10 cellular contexts compared by ENCODE assay signal in the genomic region with DNA sequence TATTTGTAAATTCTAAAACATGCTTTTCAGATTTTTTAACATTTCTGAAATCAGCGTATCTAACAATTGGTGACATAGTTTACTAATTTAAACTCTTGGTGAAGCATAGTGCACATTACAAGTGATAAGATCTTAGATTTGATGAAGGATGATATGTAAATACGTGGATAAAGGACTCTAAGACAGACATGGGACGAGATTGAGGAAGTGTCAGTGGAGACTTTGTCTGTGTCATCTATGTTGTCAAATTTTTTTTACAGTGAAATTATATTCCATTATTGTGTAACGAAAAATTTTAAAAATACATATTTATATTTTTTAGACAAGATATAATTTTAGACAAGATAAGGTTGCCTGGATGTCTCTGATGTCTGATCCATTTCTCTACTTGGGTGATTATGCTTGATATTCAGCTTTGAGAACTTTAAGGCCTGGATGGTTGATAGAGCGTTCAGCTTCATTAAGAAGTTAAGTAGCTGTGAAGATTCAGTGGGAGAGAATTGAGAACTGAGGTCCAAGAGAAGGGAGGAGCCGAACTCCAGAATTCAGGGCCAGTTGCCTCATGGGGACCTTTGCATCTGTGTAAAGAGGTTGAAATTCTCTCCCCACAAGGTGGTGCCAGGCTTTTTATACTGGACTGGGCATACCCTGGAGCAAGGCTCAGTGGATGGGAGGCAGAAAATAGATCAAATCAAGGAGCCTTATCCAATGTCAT.
DNase-seq lines count a peak whose midpoint lies in the region; ATAC-seq, FAIRE-seq and TF ChIP-seq lines count a peak whose summit lies in the region.
"Had no signal": no experiment of that assay in that cellular context is flagged by ENCODE, and none has a peak within 500 bp of the region (broad histone marks: within the 10 kb centered on the region; RNA-seq: fewer than 3 reads in every experiment).

No MANE protein-coding gene starts in this region.

- H2BK12ac ChIP-seq in H9 (ENCODE audit: insufficient read length, low read depth, low read length) = no peak overlapping the region

- no peak overlapping the region for H2BK15ac ChIP-seq in H9 (ENCODE audit: low read depth, low read length)

- no peak for TF ChIP-seq CTCF in CD14-positive monocyte (IDR thresholded peaks at IDR 0.05)
- TF ChIP-seq CTCF in H9 (conservative IDR thresholded peaks at IDR 0.05) = no peak; the same call in 2 of the 3 replicates

- peak overlapping the region; percentile 71 to 90 (median 84) for H3K27ac Mint-ChIP-seq in CD14-positive monocyte
- H3K27ac Mint-ChIP-seq in H9 = peak overlapping the region in 2 of 3 experiments; percentile 18 to 23; a peak in 2 of 7 replicates
- H3K27ac Mint-ChIP-seq in activated T-helper 1 cell treated with anti-CD3 and anti-CD28 coated beads, Interleukin-12 subunit alpha, Interleukin-12 subunit beta, Interleukin-2, Interleukin-4 antibody, amounts not matched to agents 30 ng/mL and 10 ng/mL and 1 ng/mL, durations not matched to agents 14 hours and 24 hours and 36 hours = peak overlapping the region; percentile 16
- H3K27ac Mint-ChIP-seq: activated naive CD8-positive, alpha-beta T cell treated with anti-CD3 and anti-CD28 coated beads, Interleukin-2, amount 50 U/mL, for 24 hours had no signal

- intact Hi-C loops in CD14-positive monocyte (cut with micrococcal nuclease) = no loop called here
- intact Hi-C loops in activated T-helper 1 cell treated with anti-CD3 and anti-CD28 coated beads, Interleukin-12 subunit alpha, Interleukin-12 subunit beta, Interleukin-2, Interleukin-4 antibody, amounts not matched to agents 30 ng/mL and 10 ng/mL and 1 ng/mL, durations not matched to agents 14 hours and 24 hours and 36 hours (cut with micrococcal nuclease) = loop anchor here (1.0 kb wide), 1 partner anchor 133 kb away; no protein-coding TSS in a partner anchor

- no peaks in the 10 kb centered on the region for H3K4me1 ChIP-seq in H9 (ENCODE audit: insufficient read depth, low read length)

- H3K27ac ChIP-seq in H9 (ENCODE audit: insufficient read length, low read depth, low read length) = no peak overlapping the region
- H3K27ac ChIP-seq: SK-N-MC had no signal

- no peak overlapping the region for H3K18ac ChIP-seq in H9 (ENCODE audit: insufficient read length, low read depth, low read length)

- H2BK5ac ChIP-seq in H9 (ENCODE audit: insufficient read length, low read length) = no peak overlapping the region

- no peak overlapping the region for H4K8ac ChIP-seq in H9 (replicated peaks; ENCODE audit: insufficient read length, low read depth, low read length)

- no peak overlapping the region for H3T11ph ChIP-seq in H9 (ENCODE audit: low read length)

- H2BK120ac ChIP-seq in H9 (ENCODE audit: low read depth, low read length, poor library complexity, severe bottlenecking) = no peak overlapping the region

- no CpG with 5 or more reads among the region's 6 CpGs for WGBS in H9 (ENCODE audit: extremely low coverage, insufficient read length, low lambda C conversion rate)

- H3K79me1 ChIP-seq in H9 (ENCODE audit: insufficient read depth, low read depth, low read length, poor library complexity, severe bottlenecking) = no peaks in the 10 kb centered on the region

- H3K23ac ChIP-seq in H9 (ENCODE audit: insufficient read length, low read depth, low read length) = no peak overlapping the region

- DNase-seq in CD14-positive monocyte (ENCODE audit: low spot score) (no peak), H9 (no peak), left kidney (ENCODE audit: low read depth, low spot score) (peak; percentile 55), GM19239 (ENCODE audit: insufficient read length, low spot score) (no peak)
- DNase-seq in activated T-helper 1 cell treated with anti-CD3 and anti-CD28 coated beads, Interleukin-12 subunit alpha, Interleukin-12 subunit beta, Interleukin-2, Interleukin-4 antibody, amounts not matched to agents 30 ng/mL and 10 ng/mL and 1 ng/mL, durations not matched to agents 14 hours and 24 hours and 36 hours (ENCODE audit: low spot score) = no peak
- DNase-seq: activated naive CD8-positive, alpha-beta T cell treated with anti-CD3 and anti-CD28 coated beads, Interleukin-2, amount 50 U/mL, for 24 hours had no signal

- H4K20me1 ChIP-seq in H9 (ENCODE audit: control insufficient read depth, insufficient read depth, insufficient read length) = no peaks in the 10 kb centered on the region

- H3K23me2 ChIP-seq in H9 (ENCODE audit: insufficient read length, low read depth, low read length, poor library complexity, severe bottlenecking) = no peaks in the 10 kb centered on the region

- H2AK5ac ChIP-seq in H9 (ENCODE audit: insufficient read length, low read length) = no peak overlapping the region

- H3K79me2 ChIP-seq in H9 (ENCODE audit: insufficient read depth, low read length) = peaks cover 4% of the 10 kb centered on the region; the same call in 1 of the 2 replicates

- H3K14ac ChIP-seq in H9 (ENCODE audit: insufficient read depth, low read length) = no peak overlapping the region

- no peaks in the 10 kb centered on the region for H3K27me3 ChIP-seq in H9 (ENCODE audit: insufficient read depth, low read length)

- no peak overlapping the region for H2AFZ ChIP-seq in H9 (ENCODE audit: low read length)

- no peaks in the 10 kb centered on the region for H3K9me3 ChIP-seq in H9 (ENCODE audit: control insufficient read depth, low read depth, low read length)

- FAIRE-seq in GM19239 (lab: Jason Lieb, UNC) = no peak

- no peak overlapping the region for H3K4me2 ChIP-seq in H9 (ENCODE audit: insufficient read depth, insufficient read length, low read length)

- H4K91ac ChIP-seq in H9 (ENCODE audit: insufficient read length, low read depth, low read length) = no peak overlapping the region

- peaks cover 2 to 3% of the 10 kb centered on the region in 2 donors for H3K36me3 Mint-ChIP-seq in CD14-positive monocyte
- H3K36me3 Mint-ChIP-seq in H9 (ENCODE audit: insufficient read depth in 1 of 3, low read depth in 3 of 3) = peaks cover 0 to 1% (median 0%) of the 10 kb centered on the region in 3 experiments; a peak in 2 of 7 replicates
- H3K36me3 Mint-ChIP-seq in activated T-helper 1 cell treated with anti-CD3 and anti-CD28 coated beads, Interleukin-12 subunit alpha, Interleukin-12 subunit beta, Interleukin-2, Interleukin-4 antibody, amounts not matched to agents 30 ng/mL and 10 ng/mL and 1 ng/mL, durations not matched to agents 14 hours and 24 hours and 36 hours (ENCODE audit: low read depth) = peaks cover 2% of the 10 kb centered on the region

- H2BK20ac ChIP-seq in H9 (ENCODE audit: low read depth, low read length, poor library complexity, severe bottlenecking) = no peak overlapping the region

- H3K4me1 Mint-ChIP-seq in CD14-positive monocyte (peaks cover 32% of the 10 kb centered on the region), H9 (peaks cover 3 to 4% of the 10 kb centered on the region in 2 experiments; a peak in 3 of 4 replicates)
- peaks cover 14% of the 10 kb centered on the region for H3K4me1 Mint-ChIP-seq in activated T-helper 1 cell treated with anti-CD3 and anti-CD28 coated beads, Interleukin-12 subunit alpha, Interleukin-12 subunit beta, Interleukin-2, Interleukin-4 antibody, amounts not matched to agents 30 ng/mL and 10 ng/mL and 1 ng/mL, durations not matched to agents 14 hours and 24 hours and 36 hours (ENCODE audit: low read depth)

- H3K27me3 Mint-ChIP-seq in CD14-positive monocyte (ENCODE audit: low read depth in 3 of 3) = no peaks in the 10 kb centered on the region
- no peaks in the 10 kb centered on the region for H3K27me3 Mint-ChIP-seq in H9 (ENCODE audit: low read depth)
- peaks cover 2% of the 10 kb centered on the region for H3K27me3 Mint-ChIP-seq in activated T-helper 1 cell treated with anti-CD3 and anti-CD28 coated beads, Interleukin-12 subunit alpha, Interleukin-12 subunit beta, Interleukin-2, Interleukin-4 antibody, amounts not matched to agents 30 ng/mL and 10 ng/mL and 1 ng/mL, durations not matched to agents 14 hours and 24 hours and 36 hours (ENCODE audit: insufficient read depth)
- H3K27me3 Mint-ChIP-seq: activated naive CD8-positive, alpha-beta T cell treated with anti-CD3 and anti-CD28 coated beads, Interleukin-2, amount 50 U/mL, for 24 hours had no signal

- H3K4me3 Mint-ChIP-seq in CD14-positive monocyte (no peak overlapping the region), H9 (no peak overlapping the region)
- no peak overlapping the region for H3K4me3 Mint-ChIP-seq in activated T-helper 1 cell treated with anti-CD3 and anti-CD28 coated beads, Interleukin-12 subunit alpha, Interleukin-12 subunit beta, Interleukin-2, Interleukin-4 antibody, amounts not matched to agents 30 ng/mL and 10 ng/mL and 1 ng/mL, durations not matched to agents 14 hours and 24 hours and 36 hours
- H3K4me3 Mint-ChIP-seq: activated naive CD8-positive, alpha-beta T cell treated with anti-CD3 and anti-CD28 coated beads, Interleukin-2, amount 50 U/mL, for 24 hours had no signal

- H3K9ac ChIP-seq in H9 (ENCODE audit: extremely low read depth, insufficient read length, low read length) = no peak overlapping the region

- no peak overlapping the region for H4K5ac ChIP-seq in H9 (ENCODE audit: insufficient read length, low read depth, low read length)

- H3K9me3 Mint-ChIP-seq in CD14-positive monocyte = peaks cover 0 to 1% (median 0%) of the 10 kb centered on the region in 7 donors
- H3K9me3 Mint-ChIP-seq in H9 = no peaks in the 10 kb centered on the region
- no peaks in the 10 kb centered on the region for H3K9me3 Mint-ChIP-seq in activated T-helper 1 cell treated with anti-CD3 and anti-CD28 coated beads, Interleukin-12 subunit alpha, Interleukin-12 subunit beta, Interleukin-2, Interleukin-4 antibody, amounts not matched to agents 30 ng/mL and 10 ng/mL and 1 ng/mL, durations not matched to agents 14 hours and 24 hours and 36 hours
- H3K9me3 Mint-ChIP-seq: activated naive CD8-positive, alpha-beta T cell treated with anti-CD3 and anti-CD28 coated beads, Interleukin-2, amount 50 U/mL, for 24 hours had no signal

- H3K56ac ChIP-seq in H9 (ENCODE audit: insufficient read length, low read depth, low read length) = no peak overlapping the region

- H3K4ac ChIP-seq in H9 (ENCODE audit: low read depth, low read length) = no peak overlapping the region

- ATAC-seq in HG03039 (IDR thresholded peaks at IDR 0.05; ENCODE audit: unreplicated experiment) (no peak), HG03280 (IDR thresholded peaks at IDR 0.05; ENCODE audit: unreplicated experiment) (no peak), HG03378 (IDR thresholded peaks at IDR 0.05; ENCODE audit: unreplicated experiment) (no peak)
- ATAC-seq: activated naive CD8-positive, alpha-beta T cell treated with anti-CD3 and anti-CD28 coated beads, Interleukin-2, amount 50 U/mL, for 24 hours had no signal

Comparison
In these comparisons a context has a peak if more than half of its experiments do, and no peak if none do; other contexts are left out.
1. H3K27ac Mint-ChIP-seq: peak in every context shown above with its lines; median percentile 84 in CD14-positive monocyte; 20 in H9; 16 in activated T-helper 1 cell treated with anti-CD3 and anti-CD28 coated beads, Interleukin-12 subunit alpha, Interleukin-12 subunit beta, Interleukin-2, Interleukin-4 antibody, amounts not matched to agents 30 ng/mL and 10 ng/mL and 1 ng/mL, durations not matched to agents 14 hours and 24 hours and 36 hours.